In the genomic region with DNA sequence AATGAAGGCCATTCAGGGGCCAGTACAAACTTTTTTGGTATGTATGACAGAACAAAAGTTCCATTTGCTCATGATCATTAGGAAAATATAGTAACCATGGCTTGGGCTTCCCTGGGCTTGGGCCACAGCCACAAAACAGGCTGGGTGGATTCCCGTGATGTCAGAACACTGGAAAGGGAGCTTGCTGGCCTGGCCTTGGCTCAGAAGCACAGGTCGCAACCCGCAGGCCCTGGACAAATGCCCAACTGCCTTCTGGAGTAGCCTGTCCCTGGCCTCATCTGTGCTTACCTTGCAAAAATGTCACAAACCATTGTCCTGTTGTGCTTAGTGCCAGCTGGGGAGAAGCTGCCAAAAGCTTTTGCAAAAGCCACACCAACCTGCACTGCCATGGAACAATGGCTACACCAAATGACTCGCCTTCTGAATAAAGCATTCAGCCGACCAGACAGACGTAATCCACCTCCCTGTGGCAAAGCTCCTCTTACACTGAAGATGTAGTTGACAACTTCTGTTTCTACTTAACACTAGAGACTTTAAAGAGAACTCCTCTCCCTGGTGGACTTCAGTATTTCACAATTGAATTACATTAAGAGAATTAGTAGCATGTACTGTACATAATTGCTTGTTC, we compare ENCODE assay signal across 8 cellular contexts.
DNase-seq lines count a peak whose midpoint lies in the region; ATAC-seq and TF ChIP-seq lines count a peak whose summit lies in the region.

No MANE protein-coding gene starts in this region.

- H3K9me3 Mint-ChIP-seq in MCF 10A (ENCODE audit: unreplicated experiment): no peaks in the 10 kb centered on the region

- H3K4me3 Mint-ChIP-seq in MCF 10A (ENCODE audit: unreplicated experiment): no peak overlapping the region

- no peaks in the 10 kb centered on the region for H3K27me3 Mint-ChIP-seq in MCF 10A (ENCODE audit: insufficient read depth, unreplicated experiment)

- H3K27ac Mint-ChIP-seq in MCF 10A (ENCODE audit: low read depth, unreplicated experiment): no peak overlapping the region

- no peaks in the 10 kb centered on the region for H3K27me3 ChIP-seq in stomach

- H3K9me3 ChIP-seq in stomach: no peaks in the 10 kb centered on the region

- no peak for TF ChIP-seq CTCF in MCF 10A (IDR thresholded peaks at IDR 0.05; ENCODE audit: unreplicated experiment)
- no peak for TF ChIP-seq CTCF in stomach (IDR thresholded peaks at IDR 0.05)

- BruUV-seq in MCF 10A (replicated peaks; lab: Mats Ljungman, UMichigan): no TSS peak

- no peak for TF ChIP-seq POLR2A in stomach (IDR thresholded peaks at IDR 0.05)

- H3K36me3 Mint-ChIP-seq in MCF 10A (ENCODE audit: insufficient read depth, unreplicated experiment): no peaks in the 10 kb centered on the region

- intact Hi-C loops in MCF 10A (cut with micrococcal nuclease) (no loop called here), stomach (cut with DNase I; ENCODE audit: low total_unique reads) (no loop called here)

- POLR2A ChIA-PET in MCF 10A (lab: Yijun Ruan, JAX): no interaction called here

- WGBS in stomach, 5 donors: 55 to 74% (median 66%) methylated on average over 6 of the region's 6 CpGs

- DNase-seq in NCI-H2196 treated with DMSO at 0.1 percent for 48 hours (lab: John Stamatoyannopoulos, UW; ENCODE audit: unreplicated experiment): peak; percentile 58
- peak; percentile 46 for DNase-seq in MCF 10A (ENCODE audit: unreplicated experiment)
- peak; percentile 100 for DNase-seq in left lobe of liver (ENCODE audit: low spot score)
- DNase-seq in stomach: peak; percentile 50
- no peak for DNase-seq in UCSD-AML1 (lab: John Stamatoyannopoulos, UW; ENCODE audit: unreplicated experiment)
- DNase-seq in T1000 (lab: John Stamatoyannopoulos, UW): no peak
- DNase-seq in activated T-cell treated with anti-CD3 and anti-CD28 coated beads, Interleukin-2, amount 50 U/mL, for 1 hour: no peak

- H3K36me3 ChIP-seq in stomach: peaks cover 0 to 5% (median 2%) of the 10 kb centered on the region in 4 donors

- CTCF ChIA-PET in MCF 10A (lab: Yijun Ruan, JAX): interaction anchor here (0.7 to 1.7 kb wide), 4 partner anchors 10 to 174 kb away, joined by 3 to 9 read pairs (median 3); no protein-coding TSS in a partner anchor

- no peak for TF ChIP-seq EP300 in stomach (IDR thresholded peaks at IDR 0.05)

- peaks cover 8% of the 10 kb centered on the region for H3K4me1 Mint-ChIP-seq in MCF 10A (ENCODE audit: insufficient read depth, unreplicated experiment)

- peak; percentile 79 for ATAC-seq in left lobe of liver
- ATAC-seq in HG03280 (IDR thresholded peaks at IDR 0.05; ENCODE audit: unreplicated experiment): no peak

- peaks cover 0 to 14% (median 6%) of the 10 kb centered on the region in 4 donors for H3K4me1 ChIP-seq in stomach

- H3K4me3 ChIP-seq in stomach: no peak overlapping the region

- no peak overlapping the region for H3K27ac ChIP-seq in stomach

Comparison
In these comparisons a context has a peak if more than half of its experiments do, and no peak if none do; other contexts are left out.
1. DNase-seq: peak in NCI-H2196 treated with DMSO at 0.1 percent for 48 hours (single experiment), MCF 10A (single experiment), left lobe of liver (single experiment) and stomach (single experiment); none in UCSD-AML1 (single experiment), T1000 (single experiment) and activated T-cell treated with anti-CD3 and anti-CD28 coated beads, Interleukin-2, amount 50 U/mL, for 1 hour (single experiment).